Comparison of ENCODE assay signal across 11 cellular contexts in genomic region chr19:18013621-18014111, GRCh38. TPM values are rescaled to one million over a fixed set of nuclear protein-coding genes. Genes with fewer than 3 reads are reported as not detected.
DNase-seq lines count a peak whose midpoint lies in the region; ATAC-seq and TF ChIP-seq lines count a peak whose summit lies in the region.
"Had no signal": no experiment of that assay in that cellular context is flagged by ENCODE, and none has a peak within 500 bp of the region (broad histone marks: within the 10 kb centered on the region; RNA-seq: fewer than 3 reads in every experiment).

No MANE protein-coding gene starts in this region.

- TF ChIP-seq POLR2A in spleen (IDR thresholded peaks at IDR 0.05) = no peak

- no peaks in the 10 kb centered on the region for H3K9me3 ChIP-seq in right cardiac atrium (ENCODE audit: control insufficient read depth, low read length)
- no peaks in the 10 kb centered on the region for H3K9me3 ChIP-seq in spleen

- peak overlapping the region; percentile 75 for H3K27ac Mint-ChIP-seq in activated CD8-positive, alpha-beta T cell treated with anti-CD3 and anti-CD28 coated beads for 36 hours

- POLR2A ChIA-PET in activated CD8-positive, alpha-beta T cell treated with anti-CD3 and anti-CD28 coated beads for 36 hours (lab: Charles Lee) = interaction anchor here (0.9 to 1.4 kb wide), 5 partner anchors 11 to 39 kb away, joined by 3 to 5 read pairs (median 3); no protein-coding TSS in a partner anchor

- no peaks in the 10 kb centered on the region; the same call in 1 of the 2 replicates for H3K36me3 ChIP-seq in H7 (replicated peaks; ENCODE audit: control insufficient read depth, insufficient read depth, low read length)
- peaks cover 9 to 72% (median 64%) of the 10 kb centered on the region in 6 donors for H3K36me3 ChIP-seq in spleen

- DNase-seq in H7 = peak; percentile 18
- peak; percentile 30 for DNase-seq in activated CD8-positive, alpha-beta T cell treated with anti-CD3 and anti-CD28 coated beads for 36 hours
- peak in 2 of 3 donors; percentile 59 to 60 for DNase-seq in right cardiac atrium
- DNase-seq in spleen = no peak
- DNase-seq in NCI-H748 treated with DMSO at 0.1 percent for 48 hours (lab: John Stamatoyannopoulos, UW) = no peak
- DNase-seq in LoVo (ENCODE audit: low spot score) = no peak
- DNase-seq: GDM1, retina, SHP77 treated with DMSO at 0.1 percent for 48 hours had no signal

- CTCF ChIA-PET in activated CD8-positive, alpha-beta T cell treated with anti-CD3 and anti-CD28 coated beads for 36 hours (lab: Charles Lee) = interaction anchor here (1.0 to 2.1 kb wide), 3 partner anchors 31 to 45 kb away, joined by 4 to 11 read pairs (median 6); no protein-coding TSS in a partner anchor

- H3K4me3 Mint-ChIP-seq in activated CD8-positive, alpha-beta T cell treated with anti-CD3 and anti-CD28 coated beads for 36 hours = no peak overlapping the region

- H3K4me3 ChIP-seq in H7 (ENCODE audit: insufficient read depth, low read depth, low read length) (no peak overlapping the region), right cardiac atrium (ENCODE audit: low read length) (no peak overlapping the region), spleen (no peak overlapping the region)

- no peaks in the 10 kb centered on the region for H3K9me3 Mint-ChIP-seq in activated CD8-positive, alpha-beta T cell treated with anti-CD3 and anti-CD28 coated beads for 36 hours

- peak overlapping the region; percentile 40 for H3K27ac ChIP-seq in right cardiac atrium (ENCODE audit: low read length)
- peak overlapping the region; percentile 4 to 88 (median 47) for H3K27ac ChIP-seq in spleen

- no peaks in the 10 kb centered on the region for H3K27me3 Mint-ChIP-seq in activated CD8-positive, alpha-beta T cell treated with anti-CD3 and anti-CD28 coated beads for 36 hours

- no peak for TF ChIP-seq CTCF in activated CD8-positive, alpha-beta T cell treated with anti-CD3 and anti-CD28 coated beads for 36 hours (IDR thresholded peaks at IDR 0.05)
- TF ChIP-seq CTCF in spleen (IDR thresholded peaks at IDR 0.05 in 8 of 11, conservative IDR thresholded peaks at IDR 0.05 in 3 of 11) = no peak

- H3K27me3 ChIP-seq in H7 (ENCODE audit: control insufficient read depth, insufficient read depth, low read length) (no peaks in the 10 kb centered on the region), right cardiac atrium (ENCODE audit: control insufficient read depth, insufficient read depth) (no peaks in the 10 kb centered on the region), spleen (replicated peaks in 1 of 7) (no peaks in the 10 kb centered on the region)

- H3K4me1 Mint-ChIP-seq in activated CD8-positive, alpha-beta T cell treated with anti-CD3 and anti-CD28 coated beads for 36 hours (ENCODE audit: low read depth) = peaks cover 52% of the 10 kb centered on the region

- 42% methylated on average over 9 of the region's 9 CpGs for WGBS in right cardiac atrium
- 73 to 82% (median 75%) methylated on average over 9 of the region's 9 CpGs for WGBS in spleen, 5 donors

- peaks cover 50% of the 10 kb centered on the region for H3K36me3 Mint-ChIP-seq in activated CD8-positive, alpha-beta T cell treated with anti-CD3 and anti-CD28 coated beads for 36 hours (ENCODE audit: low read depth)

- H3K4me1 ChIP-seq in right cardiac atrium (ENCODE audit: control insufficient read depth, insufficient read depth, low read length) (peaks cover 10% of the 10 kb centered on the region), spleen (peaks cover 18 to 100% (median 55%) of the 10 kb centered on the region in 6 donors)

- intact Hi-C loops in activated CD8-positive, alpha-beta T cell treated with anti-CD3 and anti-CD28 coated beads for 36 hours (cut with micrococcal nuclease) = no loop called here
- intact Hi-C loops in right cardiac atrium (cut with DNase I) (no loop called here), spleen (cut with DNase I; ENCODE audit: low total_unique reads) (no loop called here)

- peak; percentile 19 for ATAC-seq in activated CD8-positive, alpha-beta T cell treated with anti-CD3 and anti-CD28 coated beads for 36 hours
- ATAC-seq in right cardiac atrium = peak; percentile 3 to 7
- ATAC-seq in HG03565 (IDR thresholded peaks at IDR 0.05; ENCODE audit: unreplicated experiment) = no peak

RNA-seq across cellular contexts. Expression of gene ARRDC2, which starts 5.7 kb away (rescaled TPM):
- total RNA-seq in H7 (2014; rRNA removed; shearing (Covaris generic)) = 4.8 and 14.0 TPM in 2 replicates
- 10 to 100 TPM; 29.1 TPM for total RNA-seq in activated CD8-positive, alpha-beta T cell treated with anti-CD3 and anti-CD28 coated beads for 36 hours
- 10 to 100 TPM; 14.2 to 20.5 (median 18.0) TPM for total RNA-seq in right cardiac atrium
- 24.7 TPM for polyA plus RNA-seq in right cardiac atrium
- 10 to 100 TPM; 46.0 to 64.6 (median 50.5) TPM for total RNA-seq in spleen
- 10 to 100 TPM; 61.5 to 70.4 (median 64.8) TPM for polyA plus RNA-seq in spleen

RNA-seq across cellular contexts. Expression of gene KCNN1, which starts 46.8 kb away (rescaled TPM):
- total RNA-seq in H7 (2014; rRNA removed; shearing (Covaris generic)) = 4.3 and 7.4 TPM in 2 replicates
- 1 to 10 TPM in 1 of 2 experiments, under 1 TPM in 1; 0.25 to 1.7 TPM for total RNA-seq in activated CD8-positive, alpha-beta T cell treated with anti-CD3 and anti-CD28 coated beads for 36 hours
- 1 to 10 TPM in 3 of 4 donors, under 1 TPM in 1; 0.84 to 1.9 (median 1.4) TPM for total RNA-seq in right cardiac atrium
- 3.0 TPM for polyA plus RNA-seq in right cardiac atrium
- not detected for total RNA-seq in spleen
- under 1 TPM; 0.03 to 0.10 (median 0.04) TPM for polyA plus RNA-seq in spleen
- total RNA-seq: HT1080 had no signal

Comparison
In these comparisons a context has a peak if more than half of its experiments do, and no peak if none do; other contexts are left out.
1. DNase-seq: peak in H7 (single experiment), activated CD8-positive, alpha-beta T cell treated with anti-CD3 and anti-CD28 coated beads for 36 hours (single experiment) and right cardiac atrium (2 of 3); none in spleen (single experiment), NCI-H748 treated with DMSO at 0.1 percent for 48 hours (single experiment) and LoVo (single experiment).